ENCODE assay signal across 8 cellular contexts in the genomic region with DNA sequence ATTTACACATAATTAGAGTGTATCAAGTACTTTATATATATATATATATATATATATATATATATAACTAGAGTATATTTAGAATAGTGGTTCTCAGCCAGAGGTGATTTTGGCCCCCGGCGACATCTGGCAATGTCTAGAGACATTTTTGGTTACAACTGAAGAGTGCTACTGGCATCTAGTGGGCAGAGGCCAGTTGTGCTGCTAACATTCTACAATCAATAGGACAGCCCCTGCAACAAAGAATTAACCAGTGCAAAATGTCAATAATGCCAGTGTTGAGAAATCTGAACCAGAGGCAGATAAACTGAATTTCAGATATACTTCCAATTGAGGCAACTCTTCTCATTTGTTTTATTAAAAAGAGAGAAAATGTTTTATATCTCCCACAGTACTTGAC. TPM values are rescaled to one million over a fixed set of nuclear protein-coding genes. Genes with fewer than 3 reads are reported as not detected.
DNase-seq lines count a peak whose midpoint lies in the region; ATAC-seq and TF ChIP-seq lines count a peak whose summit lies in the region.

No MANE protein-coding gene starts in this region.

- H3K4me3 Mint-ChIP-seq in CD4-positive, alpha-beta memory T cell, result no peak overlapping the region

- H3K4me1 ChIP-seq in CD4-positive, alpha-beta memory T cell (ENCODE audit: insufficient read depth, low read length), result peaks cover 23% of the 10 kb centered on the region
- no peaks in the 10 kb centered on the region for H3K4me1 ChIP-seq in foreskin keratinocyte

- POLR2A ChIA-PET in CD4-positive, alpha-beta memory T cell (lab: Charles Lee; ENCODE audit: partially characterized antibody), result interaction anchor here (2.2 kb wide), 1 partner anchor 7 kb away, joined by 6 read pairs; no protein-coding TSS in a partner anchor

- H3K36me3 ChIP-seq in CD4-positive, alpha-beta memory T cell (ENCODE audit: insufficient read depth, low read length), result peaks cover 32% of the 10 kb centered on the region
- peaks cover 10% of the 10 kb centered on the region for H3K36me3 ChIP-seq in H7 (replicated peaks; ENCODE audit: control insufficient read depth, insufficient read depth, low read length)

- H3K27ac ChIP-seq in CD4-positive, alpha-beta memory T cell (ENCODE audit: low read depth, low read length), result no peak overlapping the region
- no peak overlapping the region for H3K27ac ChIP-seq in foreskin keratinocyte

- CTCF ChIA-PET in CD4-positive, alpha-beta memory T cell (lab: Charles Lee; ENCODE audit: partially characterized antibody), result interaction anchor here (0.9 to 3.6 kb wide), 7 partner anchors 9 to 285 kb away, joined by 3 to 20 read pairs (median 3); partner anchors contain the start of gene GTF2A1

- peak; percentile 60 for TF ChIP-seq CTCF in foreskin keratinocyte (conservative IDR thresholded peaks at IDR 0.05)

- H3K4me3 ChIP-seq in CD4-positive, alpha-beta memory T cell (ENCODE audit: low read length in 2 of 2), result no peak overlapping the region
- no peak overlapping the region for H3K4me3 ChIP-seq in H7 (ENCODE audit: insufficient read depth, low read depth, low read length)

- H3K36me3 Mint-ChIP-seq in CD4-positive, alpha-beta memory T cell, result peaks cover 49 to 83% of the 10 kb centered on the region in 2 donors

- H3K27me3 Mint-ChIP-seq in CD4-positive, alpha-beta memory T cell, result no peaks in the 10 kb centered on the region

- H3K27me3 ChIP-seq in CD4-positive, alpha-beta memory T cell (ENCODE audit: insufficient read depth, low read length), result no peaks in the 10 kb centered on the region
- H3K27me3 ChIP-seq in foreskin keratinocyte (no peaks in the 10 kb centered on the region), H7 (ENCODE audit: control insufficient read depth, insufficient read depth, low read length) (no peaks in the 10 kb centered on the region)

- intact Hi-C loops in CD4-positive, alpha-beta memory T cell (cut with micrococcal nuclease), result loop anchor here (1.0 kb wide), 1 partner anchor 216 kb away; no protein-coding TSS in a partner anchor

- H3K9me3 Mint-ChIP-seq in CD4-positive, alpha-beta memory T cell, result no peaks in the 10 kb centered on the region

- peak; percentile 20 to 48 (median 26) for DNase-seq in CD4-positive, alpha-beta memory T cell
- peak; percentile 17 for DNase-seq in UCSD-AML1 (lab: John Stamatoyannopoulos, UW; ENCODE audit: unreplicated experiment)
- no peak for DNase-seq in foreskin keratinocyte
- DNase-seq in stimulated activated CD4-positive, alpha-beta T cell treated with anti-CD3 and anti-CD28 coated beads, Interleukin-4, amount 100 ng/mL, for 4 hours, result peak; percentile 9 to 13
- no peak for DNase-seq in NCI-H526 treated with DMSO at 0.1 percent for 48 hours (lab: John Stamatoyannopoulos, UW)
- no peak for DNase-seq in H7

- H3K4me1 Mint-ChIP-seq in CD4-positive, alpha-beta memory T cell, result peaks cover 35 to 69% (median 44%) of the 10 kb centered on the region in 4 donors

- H3K27ac Mint-ChIP-seq in CD4-positive, alpha-beta memory T cell, result peak overlapping the region in 3 of 7 donors; percentile 20 to 49 (median 37)

- H3K9me3 ChIP-seq in CD4-positive, alpha-beta memory T cell (ENCODE audit: control insufficient read depth in 1 of 2, low read length in 2 of 2), result no peaks in the 10 kb centered on the region

- peak; percentile 64 for ATAC-seq in GM18858 (IDR thresholded peaks at IDR 0.05; ENCODE audit: unreplicated experiment)
- peak; percentile 91 for ATAC-seq in HG03354 (IDR thresholded peaks at IDR 0.05; ENCODE audit: poor library complexity, severe bottlenecking, unreplicated experiment)
- ATAC-seq in foreskin keratinocyte, result peak; percentile 66

RNA-seq across cellular contexts. Expression of gene GTF2A1, which starts 8.9 kb away (rescaled TPM):
- 10 to 100 TPM; 34.2 to 40.8 TPM for total RNA-seq in CD4-positive, alpha-beta memory T cell
- polyA plus RNA-seq in CD4-positive, alpha-beta memory T cell, result 10 to 100 TPM in 1 of 2 donors, 1 to 10 TPM in 1; 8.9 to 11.1 TPM
- 24.7 and 26.6 TPM in 2 replicates for total RNA-seq in foreskin keratinocyte
- polyA plus RNA-seq in foreskin keratinocyte, result 4.6 and 5.4 TPM in 2 replicates
- total RNA-seq in H7 (2014; rRNA removed; shearing (Covaris generic)), result 25.8 and 29.6 TPM in 2 replicates

Comparison
In these comparisons a context has a peak if more than half of its experiments do, and no peak if none do; other contexts are left out.
1. DNase-seq: peak in CD4-positive, alpha-beta memory T cell (5 of 5), UCSD-AML1 (single experiment) and stimulated activated CD4-positive, alpha-beta T cell treated with anti-CD3 and anti-CD28 coated beads, Interleukin-4, amount 100 ng/mL, for 4 hours (2 of 2); none in foreskin keratinocyte (0 of 2), NCI-H526 treated with DMSO at 0.1 percent for 48 hours (single experiment) and H7 (single experiment).
2. Peak in every context shown above with its lines, with median percentiles within 50 percentile points of each other: ATAC-seq.